ENCODE assay signal across 2 cellular contexts in the genomic region with DNA sequence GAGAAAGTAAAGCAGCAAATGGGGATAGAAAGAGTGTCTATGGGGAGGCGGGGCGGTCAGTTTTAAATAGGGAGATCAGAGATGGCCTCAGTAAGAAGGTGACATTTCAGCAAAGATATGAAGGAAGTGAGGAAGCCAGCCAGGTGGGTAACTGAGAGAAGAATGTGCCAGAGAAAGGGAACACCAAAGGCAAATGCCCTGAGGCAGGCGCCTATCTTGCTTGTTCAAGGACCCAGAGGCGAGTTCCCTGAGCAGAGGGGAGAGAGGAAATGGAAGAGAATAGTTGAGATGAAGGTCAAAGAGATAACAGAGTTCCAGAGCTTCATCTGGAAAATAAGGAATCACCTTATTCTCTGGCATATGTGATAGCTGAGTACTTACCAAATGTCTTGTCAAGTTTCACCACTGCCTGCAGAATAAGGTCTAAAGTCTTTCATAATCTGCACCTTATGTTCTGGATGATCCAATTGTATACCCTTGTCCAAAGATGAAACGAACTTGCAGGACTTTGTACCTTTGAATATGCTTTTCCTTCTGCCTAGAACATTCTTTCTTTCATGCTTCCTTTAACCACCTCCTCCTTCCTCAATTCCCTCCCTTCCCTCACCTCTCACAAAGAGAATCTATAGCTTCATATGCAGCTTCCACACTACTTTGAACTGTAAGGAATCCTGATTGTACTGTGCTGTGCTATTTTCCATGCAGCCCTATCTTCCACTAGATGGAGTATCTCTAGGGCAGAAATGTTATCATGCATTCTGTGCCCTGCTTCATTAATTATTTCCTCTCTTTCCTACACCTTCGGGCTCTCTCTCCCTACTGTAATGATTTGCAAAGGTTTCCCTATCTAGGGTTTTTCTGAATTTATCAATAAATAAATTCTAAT.
TF ChIP-seq lines count a peak whose summit lies in the region.

No MANE protein-coding gene starts in this region.

TF ChIP-seq in IMR-90, 13 proteins besides CTCF, POLR2A, EP300 and RAD21:
- TF ChIP-seq FOS (IDR thresholded peaks at IDR 0.05; ENCODE audit: low read depth, low read length): no peak
- no peak for TF ChIP-seq MAFK (IDR thresholded peaks at IDR 0.05; ENCODE audit: low read depth, low read length)
- no peak for TF ChIP-seq RFX5 (IDR thresholded peaks at IDR 0.05; ENCODE audit: low read depth, low read length)

TF ChIP-seq in liver, 16 proteins besides CTCF, POLR2A, EP300 and RAD21:
- no peak for TF ChIP-seq EGR1 (IDR thresholded peaks at IDR 0.05; ENCODE audit: low read depth in 2 of 2)
TF ChIP-seq in liver: peak in this region for 0.
